In genomic region chr21:38796426-38796825, GRCh38 we compare ENCODE assay signal across 15 cellular contexts. TPM values are rescaled to one million over a fixed set of nuclear protein-coding genes. Genes with fewer than 3 reads are reported as not detected.
A peak's percentile ranks its signal among the peaks of the same experiment; 100 is the strongest.
DNase-seq lines count a peak whose midpoint lies in the region; ATAC-seq and TF ChIP-seq lines count a peak whose summit lies in the region.
"Had no signal": no experiment of that assay in that cellular context is flagged by ENCODE, and none has a peak within 500 bp of the region (broad histone marks: within the 10 kb centered on the region; RNA-seq: fewer than 3 reads in every experiment).

No MANE protein-coding gene starts in this region.

- H3K27me3 Mint-ChIP-seq in MCF 10A (ENCODE audit: insufficient read depth, unreplicated experiment) (no peaks in the 10 kb centered on the region), mesothelial cell of epicardium (ENCODE audit: low read depth) (peaks cover 1% of the 10 kb centered on the region)

- no peak for TF ChIP-seq POLR2A in breast epithelium (IDR thresholded peaks at IDR 0.05)

- H3K4me1 Mint-ChIP-seq in MCF 10A (ENCODE audit: insufficient read depth, unreplicated experiment) (peaks cover 36% of the 10 kb centered on the region), mesothelial cell of epicardium (peaks cover 20% of the 10 kb centered on the region)
- peaks cover 19% of the 10 kb centered on the region for H3K4me1 Mint-ChIP-seq in stimulated activated effector memory CD8-positive, alpha-beta T cell treated with anti-CD3 and anti-CD28 coated beads, Interleukin-12 subunit alpha, Interleukin-12 subunit beta, amount 100 ng/mL, for 72 hours

- no peak for ATAC-seq in stimulated activated effector memory CD8-positive, alpha-beta T cell treated with anti-CD3 and anti-CD28 coated beads, Interleukin-12 subunit alpha, Interleukin-12 subunit beta, amount 100 ng/mL, for 72 hours
- ATAC-seq in GM18519 (IDR thresholded peaks at IDR 0.05; ENCODE audit: low FRiP score, unreplicated experiment) (no peak), HG02981 (IDR thresholded peaks at IDR 0.05; ENCODE audit: unreplicated experiment) (no peak)
- ATAC-seq: pancreas had no signal

- no peaks in the 10 kb centered on the region for H3K36me3 ChIP-seq in breast epithelium
- H3K36me3 ChIP-seq: cardiac muscle cell, pancreas had no signal

- H3K27me3 ChIP-seq in breast epithelium = no peaks in the 10 kb centered on the region
- H3K27me3 ChIP-seq: cardiac muscle cell had no signal

- intact Hi-C loops in MCF 10A (cut with micrococcal nuclease) (loop anchor here (2.0 kb wide), 1 partner anchor 62 kb away; no protein-coding TSS in a partner anchor), breast epithelium (cut with DNase I; ENCODE audit: low total_unique reads) (no loop called here)

- no peaks in the 10 kb centered on the region for H3K9me3 ChIP-seq in breast epithelium
- H3K9me3 ChIP-seq: pancreas had no signal

- CTCF ChIA-PET in MCF 10A (lab: Yijun Ruan, JAX) = interaction anchor here (0.7 kb wide), 1 partner anchor 9 kb away, joined by 3 read pairs; no protein-coding TSS in a partner anchor

- no peak overlapping the region for H3K27ac ChIP-seq in breast epithelium
- H3K27ac ChIP-seq: cardiac muscle cell, pancreas had no signal

- POLR2A ChIA-PET in MCF 10A (lab: Yijun Ruan, JAX) = interaction anchor here (0.6 to 2.6 kb wide), 9 partner anchors 8 to 869 kb away, joined by 3 to 32 read pairs (median 4); partner anchors contain the start of gene ETS2

- BruUV-seq in MCF 10A (replicated peaks; lab: Mats Ljungman, UMichigan) = no TSS peak

- H3K9me3 Mint-ChIP-seq in MCF 10A (ENCODE audit: unreplicated experiment) = no peaks in the 10 kb centered on the region
- H3K9me3 Mint-ChIP-seq in stimulated activated effector memory CD8-positive, alpha-beta T cell treated with anti-CD3 and anti-CD28 coated beads, Interleukin-12 subunit alpha, Interleukin-12 subunit beta, amount 100 ng/mL, for 72 hours = no peaks in the 10 kb centered on the region
- H3K9me3 Mint-ChIP-seq in mesothelial cell of epicardium = peaks cover 8% of the 10 kb centered on the region

- H3K27ac Mint-ChIP-seq in MCF 10A (ENCODE audit: low read depth, unreplicated experiment) (no peak overlapping the region), mesothelial cell of epicardium (no peak overlapping the region)
- H3K27ac Mint-ChIP-seq in stimulated activated effector memory CD8-positive, alpha-beta T cell treated with anti-CD3 and anti-CD28 coated beads, Interleukin-12 subunit alpha, Interleukin-12 subunit beta, amount 100 ng/mL, for 72 hours = peak overlapping the region; percentile 5

- TF ChIP-seq CTCF in MCF 10A (IDR thresholded peaks at IDR 0.05; ENCODE audit: unreplicated experiment) (peak; percentile 29), breast epithelium (IDR thresholded peaks at IDR 0.05) (no peak), epithelial cell of proximal tubule (conservative IDR thresholded peaks at IDR 0.05; ENCODE audit: low read depth, low read length) (peak; percentile 55), mesothelial cell of epicardium (IDR thresholded peaks at IDR 0.05; ENCODE audit: unreplicated experiment) (no peak)

- DNase-seq in MCF 10A (ENCODE audit: unreplicated experiment) = peak; percentile 78
- DNase-seq in breast epithelium (ENCODE audit: low spot score in 2 of 2) = no peak
- peak; percentile 75 for DNase-seq in RPMI7951 (ENCODE audit: low read depth)
- no peak for DNase-seq in epithelial cell of proximal tubule (ENCODE audit: low read depth)
- DNase-seq in stimulated activated effector memory CD8-positive, alpha-beta T cell treated with anti-CD3 and anti-CD28 coated beads, Interleukin-12 subunit alpha, Interleukin-12 subunit beta, amount 100 ng/mL, for 72 hours (ENCODE audit: low spot score in 2 of 2) = no peak
- no peak for DNase-seq in mesothelial cell of epicardium (ENCODE audit: low spot score in 2 of 2, unreplicated experiment in 2 of 2)
- DNase-seq: Karpas-422; midbrain; NCI-H2171; NK-92 treated with Interleukin-12 subunit alpha and Interleukin-12 subunit beta, amount 100 ng/mL, for 24 hours; pancreas; stimulated activated CD4-positive, alpha-beta T cell treated with anti-CD3 and anti-CD28 coated beads, Interleukin-1b, Interleukin-23, amount 100 ng/mL, for 48 hours had no signal

- no peak overlapping the region for H3K4me3 ChIP-seq in breast epithelium
- H3K4me3 ChIP-seq in epithelial cell of proximal tubule (ENCODE audit: low read depth, low read length) = no peak overlapping the region
- H3K4me3 ChIP-seq: cardiac muscle cell, pancreas had no signal

- H3K4me3 Mint-ChIP-seq in MCF 10A (ENCODE audit: unreplicated experiment) (no peak overlapping the region), mesothelial cell of epicardium (no peak overlapping the region)
- no peak overlapping the region for H3K4me3 Mint-ChIP-seq in stimulated activated effector memory CD8-positive, alpha-beta T cell treated with anti-CD3 and anti-CD28 coated beads, Interleukin-12 subunit alpha, Interleukin-12 subunit beta, amount 100 ng/mL, for 72 hours

- no peaks in the 10 kb centered on the region for H3K4me1 ChIP-seq in breast epithelium

- H3K36me3 Mint-ChIP-seq in MCF 10A (ENCODE audit: insufficient read depth, unreplicated experiment) (no peaks in the 10 kb centered on the region), mesothelial cell of epicardium (no peaks in the 10 kb centered on the region)
- peaks cover 12% of the 10 kb centered on the region for H3K36me3 Mint-ChIP-seq in stimulated activated effector memory CD8-positive, alpha-beta T cell treated with anti-CD3 and anti-CD28 coated beads, Interleukin-12 subunit alpha, Interleukin-12 subunit beta, amount 100 ng/mL, for 72 hours

RNA-seq across cellular contexts. Expression of gene ETS2, which starts 9.3 kb away (rescaled TPM):
- total RNA-seq in MCF 10A (2022) (109 and 126 TPM in 2 replicates), breast epithelium (10 to 100 TPM; 48.0 to 60.0 (median 57.5) TPM), epithelial cell of proximal tubule (11.1 and 19.8 TPM in 2 replicates), mesothelial cell of epicardium (29.6 to 32.5 TPM (median 30.5 TPM) in 3 replicates)
- 16.0 and 16.1 TPM in 2 replicates for total RNA-seq in RPMI7951 (2014; rRNA removed; shearing (Covaris generic))

Comparison
In these comparisons a context has a peak if more than half of its experiments do, and no peak if none do; other contexts are left out.
1. DNase-seq: peak in MCF 10A (single experiment) and RPMI7951 (single experiment); none in breast epithelium (0 of 2), epithelial cell of proximal tubule (single experiment), stimulated activated effector memory CD8-positive, alpha-beta T cell treated with anti-CD3 and anti-CD28 coated beads, Interleukin-12 subunit alpha, Interleukin-12 subunit beta, amount 100 ng/mL, for 72 hours (0 of 2) and mesothelial cell of epicardium (0 of 2).
2. CTCF ChIP-seq: peak in MCF 10A (single experiment) and epithelial cell of proximal tubule (single experiment); none in breast epithelium (0 of 3) and mesothelial cell of epicardium (single experiment).